In genomic region chr4:100208459-100208858, GRCh38 we compare ENCODE assay signal across 12 cellular contexts. TPM values are rescaled to one million over a fixed set of nuclear protein-coding genes. Genes with fewer than 3 reads are reported as not detected.
DNase-seq lines count a peak whose midpoint lies in the region; ATAC-seq and FAIRE-seq lines count a peak whose summit lies in the region.
"Had no signal": no experiment of that assay in that cellular context is flagged by ENCODE, and none has a peak within 500 bp of the region (broad histone marks: within the 10 kb centered on the region; RNA-seq: fewer than 3 reads in every experiment).

No MANE protein-coding gene starts in this region.

- in situ Hi-C loops in GM23248 (cut with MboI) = no loop called here

- no peaks in the 10 kb centered on the region for H3K9me2 ChIP-seq in GM23248 (ENCODE audit: insufficient read depth)

- H3K79me2 ChIP-seq in GM23248 (ENCODE audit: insufficient read depth) = no peaks in the 10 kb centered on the region

- WGBS in GM23248 (ENCODE audit: low coverage in 1 of 2, low lambda C conversion rate in 2 of 2, missing lambda C conversion rate in 2 of 2), 2 experiments = 58 to 66% methylated on average over 3 of the region's 3 CpGs
- 46 to 69% (median 56%) methylated on average over 3 of the region's 3 CpGs for WGBS in small intestine, 3 donors

- no peak for FAIRE-seq in small intestine (lab: Jason Lieb, UNC)

- H3K4me2 ChIP-seq in GM23248 (ENCODE audit: unreplicated experiment) = no peak overlapping the region

- H3K9ac ChIP-seq in GM23248 = no peak overlapping the region

- DNase-seq in GM23248 = peak; percentile 23
- DNase-seq in myocyte (ENCODE audit: low read depth) = peak; percentile 10
- no peak for DNase-seq in small intestine
- no peak for DNase-seq in activated naive CD4-positive, alpha-beta T cell treated with Interleukin-2 at 50 U/mL for 16 hours
- DNase-seq: activated CD4-positive, CD25-positive, alpha-beta regulatory T cell; erythroblast; HFFc6; NCI-H2227 treated with DMSO at 0.1 percent for 48 hours had no signal

- no peaks in the 10 kb centered on the region for H3K9me3 ChIP-seq in GM23248 (ENCODE audit: low read depth)
- H3K9me3 ChIP-seq in small intestine (ENCODE audit: control insufficient read depth, low read depth) = no peaks in the 10 kb centered on the region
- H3K9me3 ChIP-seq: suprapubic skin had no signal

- no peak overlapping the region for H2AFZ ChIP-seq in GM23248

- H3F3A ChIP-seq in GM23248 (ENCODE audit: insufficient read depth) = no peaks in the 10 kb centered on the region

- H3K36me3 ChIP-seq in GM23248 (ENCODE audit: low read depth) (no peaks in the 10 kb centered on the region), small intestine (ENCODE audit: control insufficient read depth in 2 of 2, insufficient read depth in 2 of 2, low read length in 2 of 2) (no peaks in the 10 kb centered on the region)
- H3K36me3 ChIP-seq: suprapubic skin had no signal

- H3K27ac ChIP-seq in GM23248 = no peak overlapping the region
- H3K27ac ChIP-seq in small intestine (ENCODE audit: low read depth in 1 of 2, low read length in 1 of 2) = no peak overlapping the region
- H3K27ac ChIP-seq: suprapubic skin had no signal

- no peaks in the 10 kb centered on the region for H3K4me1 ChIP-seq in GM23248 (ENCODE audit: insufficient read depth)
- no peaks in the 10 kb centered on the region for H3K4me1 ChIP-seq in small intestine (ENCODE audit: control insufficient read depth in 2 of 2, insufficient read depth in 1 of 2, low read depth in 1 of 2, low read length in 1 of 2)
- H3K4me1 ChIP-seq: suprapubic skin had no signal

- H3K4me3 ChIP-seq in GM23248 (no peak overlapping the region), small intestine (ENCODE audit: low read depth in 1 of 2, low read length in 2 of 2) (no peak overlapping the region)
- H3K4me3 ChIP-seq: suprapubic skin had no signal

- no peaks in the 10 kb centered on the region for H3K27me3 ChIP-seq in GM23248 (replicated peaks; ENCODE audit: insufficient read depth)
- H3K27me3 ChIP-seq in small intestine (ENCODE audit: control insufficient read depth in 2 of 2, insufficient read depth in 2 of 2, low read length in 2 of 2) = no peaks in the 10 kb centered on the region
- H3K27me3 ChIP-seq: suprapubic skin had no signal

- H4K20me1 ChIP-seq in GM23248 (ENCODE audit: insufficient read depth) = no peaks in the 10 kb centered on the region

- peak; percentile 16 for ATAC-seq in GM18907 (IDR thresholded peaks at IDR 0.05; ENCODE audit: unreplicated experiment)
- peak; percentile 2 for ATAC-seq in HG03442 (IDR thresholded peaks at IDR 0.05; ENCODE audit: unreplicated experiment)
- no peak for ATAC-seq in HG02981 (IDR thresholded peaks at IDR 0.05; ENCODE audit: unreplicated experiment)

RNA-seq across cellular contexts. Expression of gene DDIT4L, which starts 18.2 kb away (rescaled TPM):
- total RNA-seq in GM23248 (2014; rRNA removed; shearing (Covaris generic)) = 2.3 and 3.2 TPM in 2 replicates
- polyA plus RNA-seq in GM23248 (2016; fragmentation: Nextera tagmentation; extraction: Ambion mirVana) (3.5 and 3.7 TPM in 2 replicates), small intestine (under 1 TPM in 1 of 3 donors, not detected in 2; 0.19 TPM)
- 4.5 and 9.6 TPM in 2 replicates for total RNA-seq in myocyte
- polyA plus RNA-seq in myocyte (2012) = 0.54 TPM

Comparison
In these comparisons a context has a peak if more than half of its experiments do, and no peak if none do; other contexts are left out.
1. DNase-seq: peak in GM23248 (single experiment) and myocyte (single experiment); none in small intestine (single experiment) and activated naive CD4-positive, alpha-beta T cell treated with Interleukin-2 at 50 U/mL for 16 hours (single experiment).